Comparison of ENCODE assay signal across 9 cellular contexts in the genomic region with DNA sequence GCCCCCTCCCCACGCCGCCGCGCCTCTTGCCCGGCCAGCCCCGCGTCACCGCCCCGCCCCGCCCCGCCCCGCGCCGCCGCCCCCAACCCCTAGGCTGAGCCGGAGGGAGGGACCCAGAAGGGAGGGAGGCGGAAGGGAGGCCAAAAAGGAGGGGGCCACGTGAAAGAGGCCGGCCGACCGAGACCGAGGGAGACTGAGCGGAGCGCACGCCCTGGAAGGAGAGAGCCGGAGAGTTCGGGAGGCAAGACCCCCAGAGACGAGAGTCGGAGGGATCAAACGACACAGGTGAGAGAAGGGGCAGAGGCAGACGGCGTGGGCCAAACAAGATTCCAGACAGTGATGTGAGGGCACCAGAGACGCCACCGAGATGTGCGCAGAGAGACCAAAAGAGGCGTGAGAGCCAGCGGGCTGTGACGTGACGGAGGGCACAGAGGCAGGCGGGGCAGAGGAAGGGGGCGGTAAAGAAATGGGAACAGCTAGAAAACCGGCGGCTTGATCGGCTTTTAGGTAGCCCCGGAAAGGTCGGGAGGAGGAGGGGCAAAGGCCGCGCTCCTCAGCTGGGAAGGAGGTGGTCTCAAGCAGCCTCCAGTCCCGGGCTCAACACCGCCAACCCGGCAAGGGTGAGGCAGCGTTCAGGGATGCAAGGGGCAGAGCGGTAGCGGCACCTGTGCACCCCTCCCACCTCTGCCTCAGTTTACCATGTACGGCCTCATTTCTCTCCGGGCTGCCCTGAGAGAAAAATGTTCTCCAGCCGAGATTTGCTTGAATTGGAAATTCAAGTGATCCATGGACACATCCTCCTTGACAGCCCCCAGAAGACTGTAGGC. TPM values are rescaled to one million over a fixed set of nuclear protein-coding genes. Genes with fewer than 3 reads are reported as not detected.
DNase-seq lines count a peak whose midpoint lies in the region; ATAC-seq, FAIRE-seq and TF ChIP-seq lines count a peak whose summit lies in the region.
"Had no signal": no experiment of that assay in that cellular context is flagged by ENCODE, and none has a peak within 500 bp of the region (broad histone marks: within the 10 kb centered on the region; RNA-seq: fewer than 3 reads in every experiment).

No MANE protein-coding gene starts in this region.

- H4K20me1 ChIP-seq in mammary epithelial cell (ENCODE audit: insufficient read depth, low read length): peaks cover 3% of the 10 kb centered on the region

- H3K36me3 ChIP-seq in mammary epithelial cell (ENCODE audit: insufficient read depth, low read length) (no peaks in the 10 kb centered on the region), HAP-1 (replicated peaks) (no peaks in the 10 kb centered on the region)

- H3K4me3 ChIP-seq in mammary epithelial cell (replicated peaks in 1 of 3; ENCODE audit: insufficient read depth in 1 of 3, low read depth in 2 of 3, low read length in 3 of 3): peak overlapping the region in 1 of 3 experiments; percentile 20
- no peak overlapping the region for H3K4me3 ChIP-seq in HAP-1

- WGBS in mammary epithelial cell (ENCODE audit: low coverage, missing lambda C conversion rate): 4% methylated on average over 32 of the region's 57 CpGs

- dilution Hi-C loops in mammary epithelial cell (cut with HindIII; ENCODE audit: low sequenced_read_pairs): no loop called here

- CTCF ChIA-PET in mammary epithelial cell (lab: Charles Lee; ENCODE audit: low non-redundant PET): no interaction called here

- DNase-seq in Daoy (ENCODE audit: low read depth) (peak; percentile 41), NCI-H345 (lab: John Stamatoyannopoulos, UW) (peak; percentile 66), mammary epithelial cell (no peak), posterior vena cava (ENCODE audit: low spot score) (peak; percentile 72), HAP-1 (ENCODE audit: low spot score in 2 of 2) (no peak), superior temporal gyrus (ENCODE audit: extremely low spot score) (no peak), RCC 7860 (ENCODE audit: low spot score) (no peak)

- no peaks in the 10 kb centered on the region for H3K79me2 ChIP-seq in mammary epithelial cell (ENCODE audit: insufficient read depth, low read length)

- H3K9ac ChIP-seq in mammary epithelial cell (ENCODE audit: insufficient read depth, low read length): no peak overlapping the region

- in situ Hi-C loops in mammary epithelial cell (cut with MboI; ENCODE audit: low sequenced_read_pairs in 2 of 2): loop anchor here in 1 of 2 donors (25.0 kb wide), 1 partner anchor 268 kb away; no protein-coding TSS in a partner anchor
- in situ Hi-C loops in HAP-1 (cut with MboI; ENCODE audit: low sequenced_read_pairs): loop anchor here (25.0 kb wide), 1 partner anchor 793 kb away; no protein-coding TSS in a partner anchor

- TF ChIP-seq CTCF in mammary epithelial cell (conservative IDR thresholded peaks at IDR 0.05 in 1 of 2, IDR thresholded peaks at IDR 0.05 in 1 of 2; ENCODE audit: extremely low read depth in 1 of 2, insufficient read depth in 1 of 2, low read depth in 1 of 2, low read length in 2 of 2): no peak

- H3K9me3 ChIP-seq in mammary epithelial cell (replicated peaks; ENCODE audit: insufficient read depth, low read length) (no peaks in the 10 kb centered on the region), HAP-1 (no peaks in the 10 kb centered on the region)

- H3K4me1 ChIP-seq in mammary epithelial cell (ENCODE audit: insufficient read depth, low read length) (peaks cover 29% of the 10 kb centered on the region), HAP-1 (no peaks in the 10 kb centered on the region; the same call in 1 of the 2 replicates)

- no peak for FAIRE-seq in RCC 7860 (lab: Jason Lieb, UNC)

- H3K27ac ChIP-seq in mammary epithelial cell (ENCODE audit: insufficient read depth, low read depth, low read length): no peak overlapping the region

- peak overlapping the region; percentile 75 for H3K4me2 ChIP-seq in mammary epithelial cell (ENCODE audit: insufficient read depth, low read depth, low read length)

- intact Hi-C loops in mammary epithelial cell (cut with micrococcal nuclease): no loop called here
- intact Hi-C loops in posterior vena cava (cut with DNase I): no loop called here

- no TSS peak for BruUV-seq in mammary epithelial cell (replicated peaks; lab: Mats Ljungman, UMichigan)

- H3K27me3 ChIP-seq in mammary epithelial cell (ENCODE audit: insufficient read depth, low read length) (peaks cover 81% of the 10 kb centered on the region), HAP-1 (ENCODE audit: low read depth) (peaks cover 4% of the 10 kb centered on the region; the same call in 1 of the 2 replicates)

- peak overlapping the region; percentile 44 for H2AFZ ChIP-seq in mammary epithelial cell (ENCODE audit: low read depth, low read length)

- no peak for ATAC-seq in GM21423 (IDR thresholded peaks at IDR 0.05; ENCODE audit: unreplicated experiment)
- ATAC-seq: HCT116 had no signal

RNA-seq across cellular contexts. Expression of a gene that starts 0.4 kb away (rescaled TPM):
- total RNA-seq in Daoy (2014; rRNA removed; shearing (Covaris generic)): 1.5 and 1.9 TPM in 2 replicates
- total RNA-seq in mammary epithelial cell (not detected), posterior vena cava (not detected)
- 0.07 TPM for polyA plus RNA-seq in mammary epithelial cell
- not detected for polyA minus RNA-seq in mammary epithelial cell

Comparison
In these comparisons a context has a peak if more than half of its experiments do, and no peak if none do; other contexts are left out.
1. DNase-seq: peak in Daoy (single experiment), NCI-H345 (single experiment) and posterior vena cava (single experiment); none in mammary epithelial cell (single experiment), HAP-1 (0 of 2), superior temporal gyrus (single experiment) and RCC 7860 (single experiment).